In the genomic region with DNA sequence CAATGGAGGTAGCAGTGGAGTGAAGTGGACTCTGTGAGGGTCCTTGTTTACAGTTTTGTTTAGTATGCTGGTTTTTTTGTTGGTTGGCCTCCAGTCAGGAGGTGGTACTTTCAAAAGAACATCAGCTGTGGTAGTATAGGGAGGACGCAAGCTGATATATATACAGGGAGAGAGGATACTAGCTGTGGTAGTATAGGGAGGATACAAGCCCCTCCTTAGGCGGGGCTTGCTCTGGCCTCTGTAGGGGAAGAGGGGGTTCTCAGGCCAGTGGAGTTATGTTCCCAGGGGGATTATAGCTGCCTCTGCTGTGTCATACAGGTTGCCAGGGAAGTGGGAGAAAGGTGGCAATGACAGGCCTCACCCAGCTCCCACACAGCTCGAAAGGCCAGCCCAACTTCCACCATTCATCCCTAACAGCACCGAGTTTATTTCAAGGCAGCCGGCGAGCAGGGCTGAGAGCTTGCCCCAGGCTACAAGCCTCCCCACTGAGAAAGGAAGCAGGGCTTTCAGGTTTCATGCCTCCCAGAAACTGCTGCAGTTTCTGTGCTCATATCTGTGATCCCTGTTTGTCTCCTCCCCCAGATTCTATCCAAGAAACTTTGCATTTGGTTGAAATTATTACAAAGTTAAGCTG, we compare ENCODE assay signal across 1 cellular context.
TF ChIP-seq lines count a peak whose summit lies in the region.

No MANE protein-coding gene starts in this region.

TF ChIP-seq in K562, 482 proteins besides CTCF, POLR2A, EP300 and RAD21:
- TF ChIP-seq RBM25 (IDR thresholded peaks at IDR 0.05; ENCODE audit: low read depth, low read length, severe bottlenecking) (no peak), ZFP36 (IDR thresholded peaks at IDR 0.05; ENCODE audit: low read depth, low read length, partially characterized antibody) (peak; percentile 76)
